21 cellular contexts compared by ENCODE assay signal in genomic region chr1:208118306-208118705, GRCh38.
A peak's percentile ranks its signal among the peaks of the same experiment; 100 is the strongest.
DNase-seq lines count a peak whose midpoint lies in the region; ATAC-seq and TF ChIP-seq lines count a peak whose summit lies in the region.
"Had no signal": no experiment of that assay in that cellular context is flagged by ENCODE, and none has a peak within 500 bp of the region (broad histone marks: within the 10 kb centered on the region; RNA-seq: fewer than 3 reads in every experiment).

No MANE protein-coding gene starts in this region.

- H2BK120ac ChIP-seq in mesendoderm (ENCODE audit: low read depth, low read length): no peak overlapping the region

- H3K4me3 ChIP-seq in cardiac muscle cell (no peak overlapping the region), WERI-Rb-1 (ENCODE audit: low read depth, low read length) (no peak overlapping the region), mesendoderm (ENCODE audit: low read length) (no peak overlapping the region)
- H3K4me3 ChIP-seq: A549; BLaER1 treated with 17β-estradiol and CSF1 and Interleukin-3, amounts not matched to agents 10 nM and 100 nM; GM12878; GM23248 had no signal

- no peak overlapping the region for H2AK5ac ChIP-seq in mesendoderm (ENCODE audit: low read length)

- no peak overlapping the region for H2BK5ac ChIP-seq in mesendoderm (ENCODE audit: low read length)

- no peak overlapping the region for H3K4me2 ChIP-seq in mesendoderm (ENCODE audit: low read length)
- H3K4me2 ChIP-seq: A549; BLaER1 treated with 17β-estradiol and CSF1 and Interleukin-3, amounts not matched to agents 10 nM and 100 nM had no signal

- H3K4ac ChIP-seq in mesendoderm (ENCODE audit: low read depth, low read length): no peak overlapping the region

- H3K27ac Mint-ChIP-seq in activated naive CD4-positive, alpha-beta T cell treated with anti-CD3 and anti-CD28 coated beads for 36 hours: no peak overlapping the region
- H3K27ac Mint-ChIP-seq: CD4-positive, alpha-beta memory T cell had no signal

- no peak overlapping the region for H3K4me3 Mint-ChIP-seq in activated naive CD4-positive, alpha-beta T cell treated with anti-CD3 and anti-CD28 coated beads for 36 hours
- H3K4me3 Mint-ChIP-seq: CD4-positive, alpha-beta memory T cell had no signal

- H3K4me1 Mint-ChIP-seq in activated naive CD4-positive, alpha-beta T cell treated with anti-CD3 and anti-CD28 coated beads for 36 hours (ENCODE audit: low read depth): no peaks in the 10 kb centered on the region
- H3K4me1 Mint-ChIP-seq: CD4-positive, alpha-beta memory T cell had no signal

- no peaks in the 10 kb centered on the region for H3K27me3 Mint-ChIP-seq in activated naive CD4-positive, alpha-beta T cell treated with anti-CD3 and anti-CD28 coated beads for 36 hours (ENCODE audit: low read depth)

- DNase-seq in cardiac muscle cell (ENCODE audit: low read depth in 1 of 2, low spot score in 1 of 2) (peak in 1 of 2 donors; percentile 22), Right ventricle myocardium superior (no peak), WERI-Rb-1 (peak; percentile 86), mesendoderm (no peak)
- no peak for DNase-seq in activated naive CD4-positive, alpha-beta T cell treated with anti-CD3 and anti-CD28 coated beads for 36 hours
- DNase-seq: 8988T; ACHN; AML-193; BE2C; CD4-positive, alpha-beta memory T cell; COR-L47; DMS79; EL; GDM1; GM23248; H7; HCEC 1CT had no signal

- H3K56ac ChIP-seq in mesendoderm (ENCODE audit: low read length): no peak overlapping the region

- H3K79me1 ChIP-seq in mesendoderm (ENCODE audit: low read length): no peaks in the 10 kb centered on the region

- H3K18ac ChIP-seq in mesendoderm (ENCODE audit: low read length): no peak overlapping the region

- H3K36me3 ChIP-seq in cardiac muscle cell (no peaks in the 10 kb centered on the region), WERI-Rb-1 (no peaks in the 10 kb centered on the region), mesendoderm (ENCODE audit: control insufficient read depth, insufficient read depth, low read length) (no peaks in the 10 kb centered on the region)
- H3K36me3 ChIP-seq: BE2C; BLaER1 treated with 17β-estradiol and CSF1 and Interleukin-3, amounts not matched to agents 10 nM and 100 nM had no signal

- intact Hi-C loops in Right ventricle myocardium superior (cut with DNase I): no loop called here
- intact Hi-C loops in activated naive CD4-positive, alpha-beta T cell treated with anti-CD3 and anti-CD28 coated beads for 36 hours (cut with micrococcal nuclease): no loop called here

- H3K27me3 ChIP-seq in cardiac muscle cell (no peaks in the 10 kb centered on the region), WERI-Rb-1 (ENCODE audit: insufficient read depth, low read depth, severe bottlenecking) (no peaks in the 10 kb centered on the region), mesendoderm (ENCODE audit: insufficient read depth, low read length, poor library complexity) (no peaks in the 10 kb centered on the region)
- H3K27me3 ChIP-seq: BE2C; BLaER1 treated with 17β-estradiol and CSF1 and Interleukin-3, amounts not matched to agents 10 nM and 100 nM had no signal

- no peaks in the 10 kb centered on the region for H3K79me2 ChIP-seq in mesendoderm (ENCODE audit: control insufficient read depth, insufficient read depth, low read length)

- no peak for TF ChIP-seq CTCF in cardiac muscle cell (IDR thresholded peaks at IDR 0.05; ENCODE audit: low read depth, low read length)
- TF ChIP-seq CTCF in WERI-Rb-1 (IDR thresholded peaks at IDR 0.05; ENCODE audit: low read depth, low read length): 0 out of 2 replicates have a peak, but pooled peaks have one; percentile 7

- no peak overlapping the region for H2BK15ac ChIP-seq in mesendoderm (replicated peaks; ENCODE audit: low read depth)

- no peak overlapping the region for H3K9ac ChIP-seq in mesendoderm (ENCODE audit: low read length)
- H3K9ac ChIP-seq: BLaER1 treated with 17β-estradiol and CSF1 and Interleukin-3, amounts not matched to agents 10 nM and 100 nM; GM23248 had no signal

- H4K5ac ChIP-seq in mesendoderm (ENCODE audit: low read length): no peak overlapping the region

- CTCF ChIA-PET in activated naive CD4-positive, alpha-beta T cell treated with anti-CD3 and anti-CD28 coated beads for 36 hours (lab: Charles Lee): interaction anchor here (0.6 kb wide), 1 partner anchor 233 kb away, joined by 4 read pairs; no protein-coding TSS in a partner anchor

- no peaks in the 10 kb centered on the region for H3K9me3 Mint-ChIP-seq in activated naive CD4-positive, alpha-beta T cell treated with anti-CD3 and anti-CD28 coated beads for 36 hours
- H3K9me3 Mint-ChIP-seq: CD4-positive, alpha-beta memory T cell had no signal

- peak overlapping the region; percentile 15 for H3K27ac ChIP-seq in cardiac muscle cell
- peak overlapping the region; percentile 83 for H3K27ac ChIP-seq in WERI-Rb-1
- H3K27ac ChIP-seq in mesendoderm (ENCODE audit: low read depth, low read length): peak overlapping the region; percentile 60
- H3K27ac ChIP-seq: A549; BLaER1 treated with 17β-estradiol and CSF1 and Interleukin-3, amounts not matched to agents 10 nM and 100 nM; GM23248 had no signal

- H3K9me3 ChIP-seq in cardiac muscle cell (ENCODE audit: low read depth) (no peaks in the 10 kb centered on the region), WERI-Rb-1 (ENCODE audit: severe bottlenecking) (no peaks in the 10 kb centered on the region)
- H3K9me3 ChIP-seq: A549; BE2C; BLaER1 treated with 17β-estradiol and CSF1 and Interleukin-3, amounts not matched to agents 10 nM and 100 nM had no signal

- H3K36me3 Mint-ChIP-seq in activated naive CD4-positive, alpha-beta T cell treated with anti-CD3 and anti-CD28 coated beads for 36 hours (ENCODE audit: low read depth): no peaks in the 10 kb centered on the region
- H3K36me3 Mint-ChIP-seq: CD4-positive, alpha-beta memory T cell had no signal

- no peak for ATAC-seq in Right ventricle myocardium superior (ENCODE audit: poor library complexity)
- ATAC-seq in HG03196 (IDR thresholded peaks at IDR 0.05; ENCODE audit: unreplicated experiment): no peak
- ATAC-seq: A549, GM12878 had no signal

- no peak overlapping the region for H4K8ac ChIP-seq in mesendoderm (ENCODE audit: low read depth, low read length)

- H3K4me1 ChIP-seq in cardiac muscle cell (ENCODE audit: low read depth): peaks cover 56% of the 10 kb centered on the region
- peaks cover 23% of the 10 kb centered on the region for H3K4me1 ChIP-seq in mesendoderm (ENCODE audit: control insufficient read depth, low read depth, low read length)

- WGBS in mesendoderm (ENCODE audit: extremely low coverage, insufficient coverage, low lambda C conversion rate): no CpG with 5 or more reads among the region's 5 CpGs

- H3K23ac ChIP-seq in mesendoderm (ENCODE audit: low read length): no peak overlapping the region

Comparison
In these comparisons a context has a peak if more than half of its experiments do, and no peak if none do; other contexts are left out.
1. H3K27ac ChIP-seq: peak in every context shown above with its lines; median percentile 83 in WERI-Rb-1; 60 in mesendoderm; 15 in cardiac muscle cell.